Comparison of ENCODE assay signal across 19 cellular contexts in the genomic region with DNA sequence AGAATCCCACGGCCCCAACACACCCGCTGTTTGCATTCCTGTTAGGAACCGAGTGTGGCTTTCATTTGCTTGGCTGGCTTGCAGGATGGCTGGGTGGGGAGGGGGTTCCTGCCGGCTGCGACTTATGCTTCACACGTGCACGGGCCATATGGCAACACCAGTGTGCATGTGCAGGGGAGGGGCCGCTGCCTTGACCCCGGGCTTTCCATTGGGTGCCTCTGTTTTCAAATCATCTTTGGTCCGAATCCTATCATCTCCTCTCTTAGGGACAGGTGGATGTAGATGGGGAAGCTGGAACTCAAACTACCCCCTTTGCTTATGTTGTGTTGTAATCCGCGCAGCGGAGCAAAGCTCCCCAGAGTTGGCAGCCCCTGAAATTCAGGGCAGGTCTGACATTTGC. TPM values are rescaled to one million over a fixed set of nuclear protein-coding genes. Genes with fewer than 3 reads are reported as not detected.
A peak's percentile ranks its signal among the peaks of the same experiment; 100 is the strongest.
DNase-seq lines count a peak whose midpoint lies in the region; ATAC-seq and TF ChIP-seq lines count a peak whose summit lies in the region.
"Had no signal": no experiment of that assay in that cellular context is flagged by ENCODE, and none has a peak within 500 bp of the region (broad histone marks: within the 10 kb centered on the region; RNA-seq: fewer than 3 reads in every experiment).

No MANE protein-coding gene starts in this region.

- intact Hi-C loops in OCI-LY7 (cut with micrococcal nuclease; ENCODE audit: unreplicated experiment), result loop anchor here (5.0 kb wide), 1 partner anchor 71 kb away; no protein-coding TSS in a partner anchor

- peaks cover 10% of the 10 kb centered on the region for H3K79me1 ChIP-seq in mesenchymal stem cell (replicated peaks; ENCODE audit: low read length, poor library complexity, severe bottlenecking)

- H3K23ac ChIP-seq in mesenchymal stem cell (ENCODE audit: low read length in 2 of 2), result no peak overlapping the region

- H3K79me2 ChIP-seq in OCI-LY7 (ENCODE audit: insufficient read depth, low read depth, low read length), result peaks cover 93% of the 10 kb centered on the region

- H4K91ac ChIP-seq in mesenchymal stem cell (ENCODE audit: low read length), result no peak overlapping the region

- H3K9ac ChIP-seq in mesenchymal stem cell (ENCODE audit: low read length), result no peak overlapping the region

- ATAC-seq in GM18907 (IDR thresholded peaks at IDR 0.05; ENCODE audit: unreplicated experiment), result no peak
- ATAC-seq in GM18868 (IDR thresholded peaks at IDR 0.05; ENCODE audit: unreplicated experiment), result no peak
- ATAC-seq: Panc1 had no signal

- H3K4ac ChIP-seq in mesenchymal stem cell (ENCODE audit: low read depth in 1 of 2, low read length in 2 of 2), result no peak overlapping the region

- H2AK5ac ChIP-seq in mesenchymal stem cell (ENCODE audit: low read length, severe bottlenecking), result no peak overlapping the region

- H3K18ac ChIP-seq in mesenchymal stem cell (ENCODE audit: low read depth in 1 of 2, low read length in 2 of 2), result no peak overlapping the region

- no peak overlapping the region for H4K8ac ChIP-seq in mesenchymal stem cell (ENCODE audit: low read length)

- CTCF ChIA-PET in OCI-LY7 (lab: Charles Lee; ENCODE audit: unreplicated experiment), result interaction anchor here (1.1 kb wide), 1 partner anchor 13 kb away, joined by 3 read pairs; no protein-coding TSS in a partner anchor

- no peaks in the 10 kb centered on the region for H3K9me3 ChIP-seq in OCI-LY7 (ENCODE audit: low read length)
- H3K9me3 ChIP-seq in mesenchymal stem cell (ENCODE audit: control insufficient read depth, low read length), result no peaks in the 10 kb centered on the region

- no peak for TF ChIP-seq CTCF in OCI-LY7 (conservative IDR thresholded peaks at IDR 0.05; ENCODE audit: low read length)
- TF ChIP-seq CTCF in nephron progenitor cell (IDR thresholded peaks at IDR 0.05), result no peak

- WGBS in mesenchymal stem cell, result 92% methylated on average over 13 of the region's 13 CpGs

- peaks cover 34% of the 10 kb centered on the region for H3K4me1 Mint-ChIP-seq in nephron progenitor cell

- DNase-seq in G401 (ENCODE audit: low spot score) (peak; percentile 52), NCI-H1694 treated with DMSO at 0.1 percent for 48 hours (lab: John Stamatoyannopoulos, UW) (peak; percentile 52), OCI-LY7 (ENCODE audit: low spot score) (no peak), nephron progenitor cell (no peak), mesenchymal stem cell (no peak)
- DNase-seq: DMS53, H7, KBM-7, MV-4-11, NCI-H1105, NCI-H1436 treated with DMSO at 0.1 percent for 48 hours, NCI-H2029 treated with DMSO at 0.1 percent for 48 hours, NCI-H345, NCI-H510A treated with DMSO at 0.1 percent for 48 hours, SHP77 treated with DMSO at 0.1 percent for 48 hours, T-helper 1 cell had no signal

- H3K4me3 Mint-ChIP-seq in nephron progenitor cell, result no peak overlapping the region

- no peaks in the 10 kb centered on the region for H3K9me3 Mint-ChIP-seq in nephron progenitor cell

- H3K4me1 ChIP-seq in OCI-LY7 (ENCODE audit: insufficient read depth, low read length, poor library complexity, severe bottlenecking) (peaks cover 95% of the 10 kb centered on the region), mesenchymal stem cell (ENCODE audit: control insufficient read depth, insufficient read depth, low read depth, low read length) (peaks cover 11% of the 10 kb centered on the region)

- peak overlapping the region; percentile 88 for H3K27ac ChIP-seq in OCI-LY7 (ENCODE audit: low read depth, low read length, poor library complexity, severe bottlenecking)
- no peak overlapping the region for H3K27ac ChIP-seq in mesenchymal stem cell (ENCODE audit: low read length, poor library complexity, severe bottlenecking)

- no peak overlapping the region for H2BK15ac ChIP-seq in mesenchymal stem cell (ENCODE audit: low read depth, poor library complexity, severe bottlenecking)

- H3K4me2 ChIP-seq in OCI-LY7 (ENCODE audit: low read length), result peak overlapping the region; percentile 89
- H3K4me2 ChIP-seq in mesenchymal stem cell (ENCODE audit: low read length, poor library complexity, severe bottlenecking), result no peak overlapping the region

- H2BK5ac ChIP-seq in mesenchymal stem cell (ENCODE audit: low read depth, low read length, poor library complexity, severe bottlenecking), result no peak overlapping the region

- H3K4me3 ChIP-seq in OCI-LY7 (ENCODE audit: low read depth, low read length, poor library complexity, severe bottlenecking) (peak overlapping the region; percentile 37), mesenchymal stem cell (ENCODE audit: insufficient read depth in 1 of 2, low read depth in 1 of 2, low read length in 2 of 2) (no peak overlapping the region)

- H3K36me3 Mint-ChIP-seq in nephron progenitor cell (ENCODE audit: low read depth), result no peaks in the 10 kb centered on the region

- POLR2A ChIA-PET in OCI-LY7 (lab: Charles Lee), result interaction anchor here (0.5 to 8.0 kb wide), 18 partner anchors 9 to 1574 kb away, joined by 3 to 76 read pairs (median 4); a partner anchor contains a TSS

- H2BK120ac ChIP-seq in mesenchymal stem cell (ENCODE audit: low read depth, low read length), result no peak overlapping the region

- H3K36me3 ChIP-seq in OCI-LY7 (ENCODE audit: insufficient read depth, low read length) (peaks cover 9% of the 10 kb centered on the region; the same call in 1 of the 2 replicates), mesenchymal stem cell (ENCODE audit: control insufficient read depth in 1 of 2, insufficient read depth in 2 of 2, low read depth in 1 of 2, low read length in 2 of 2) (peaks cover 0 to 3% of the 10 kb centered on the region in 2 experiments)

- BruUV-seq in OCI-LY7 (replicated peaks; lab: Mats Ljungman, UMichigan), result TSS peak; percentile 36

- in situ Hi-C loops in G401 (cut with HindIII; ENCODE audit: low sequenced_read_pairs), result no loop called here

- H3K9me2 ChIP-seq in OCI-LY7 (ENCODE audit: insufficient read depth, low read length), result no peaks in the 10 kb centered on the region

- H2AFZ ChIP-seq in OCI-LY7 (ENCODE audit: low read length) (no peak overlapping the region), mesenchymal stem cell (ENCODE audit: low read depth, low read length) (no peak overlapping the region)

- H3K27ac Mint-ChIP-seq in nephron progenitor cell, result peak overlapping the region; percentile 31

- H4K20me1 ChIP-seq in OCI-LY7 (ENCODE audit: insufficient read depth, low read length), result no peaks in the 10 kb centered on the region; the same call in 1 of the 2 replicates

- H3K27me3 ChIP-seq in mesenchymal stem cell (ENCODE audit: control insufficient read depth in 1 of 2, insufficient read depth in 1 of 2, low read length in 2 of 2), result no peaks in the 10 kb centered on the region

- H2BK12ac ChIP-seq in mesenchymal stem cell (ENCODE audit: low read length in 2 of 2), result no peak overlapping the region

- peaks cover 12% of the 10 kb centered on the region for H3K27me3 Mint-ChIP-seq in nephron progenitor cell (ENCODE audit: low read depth, poor library complexity)

- no peak overlapping the region for H3K14ac ChIP-seq in mesenchymal stem cell (ENCODE audit: low read length in 2 of 2)

RNA-seq across cellular contexts. Expression of a gene that starts 30.3 kb away (rescaled TPM):
- 0.37 TPM in 1 of 2 replicates, not detected in the other for total RNA-seq in G401 (2014; rRNA removed; shearing (Covaris generic))
- 24.5 and 30.0 TPM in 2 replicates for total RNA-seq in OCI-LY7 (2014; rRNA removed; shearing (Covaris generic))
- 36.6 and 37.3 TPM in 2 replicates for total RNA-seq in OCI-LY7 (2022)
- 1.2 TPM for polyA plus RNA-seq in mesenchymal stem cell (2013, experiment 1 of 2)
- polyA plus RNA-seq in mesenchymal stem cell (2013, experiment 2 of 2), result 1.1 TPM

Comparison
In these comparisons a context has a peak if more than half of its experiments do, and no peak if none do; other contexts are left out.
1. DNase-seq: peak in G401 (single experiment) and NCI-H1694 treated with DMSO at 0.1 percent for 48 hours (single experiment); none in OCI-LY7 (single experiment), nephron progenitor cell (single experiment) and mesenchymal stem cell (single experiment).
2. RNA of a gene that starts 30.3 kb away (total RNA-seq): 24.5 to 37.3 TPM in OCI-LY7; 0.37 TPM in G401; every median in the first group is over 10 times any median in the second.